In genomic region chr4:115537387-115537786, GRCh38 we compare ENCODE assay signal across 13 cellular contexts.
DNase-seq lines count a peak whose midpoint lies in the region; ATAC-seq, FAIRE-seq and TF ChIP-seq lines count a peak whose summit lies in the region.
"Had no signal": no experiment of that assay in that cellular context is flagged by ENCODE, and none has a peak within 500 bp of the region (broad histone marks: within the 10 kb centered on the region; RNA-seq: fewer than 3 reads in every experiment).

No MANE protein-coding gene starts in this region.

- no peak for ATAC-seq in HG03565 (IDR thresholded peaks at IDR 0.05; ENCODE audit: unreplicated experiment)

- no peak overlapping the region for H3K4me3 ChIP-seq in GM23248
- no peak overlapping the region for H3K4me3 ChIP-seq in ascending aorta
- H3K4me3 ChIP-seq in prostate gland = no peak overlapping the region
- H3K4me3 ChIP-seq: spleen had no signal

- intact Hi-C loops in ascending aorta (cut with DNase I) = loop anchor here (5.0 to 10.0 kb wide), 3 partner anchors 303 to 755 kb away; no protein-coding TSS in a partner anchor
- intact Hi-C loops in prostate gland (cut with DNase I) = loop anchor here (5.0 kb wide), 1 partner anchor 445 kb away; no protein-coding TSS in a partner anchor

- H3K9me3 ChIP-seq in GM23248 (ENCODE audit: low read depth) (no peaks in the 10 kb centered on the region), ascending aorta (no peaks in the 10 kb centered on the region), prostate gland (no peaks in the 10 kb centered on the region)
- H3K9me3 ChIP-seq: spleen had no signal

- FAIRE-seq in islet of Langerhans (lab: Jason Lieb, UNC) = peak; percentile 55

- no peak for TF ChIP-seq POLR2A in prostate gland (IDR thresholded peaks at IDR 0.05)

- no peaks in the 10 kb centered on the region for H3K79me2 ChIP-seq in GM23248 (ENCODE audit: insufficient read depth)

- H3K36me3 ChIP-seq in GM23248 (ENCODE audit: low read depth) = no peaks in the 10 kb centered on the region
- no peaks in the 10 kb centered on the region for H3K36me3 ChIP-seq in ascending aorta
- H3K36me3 ChIP-seq in prostate gland = no peaks in the 10 kb centered on the region
- H3K36me3 ChIP-seq: spleen had no signal

- H3K4me1 ChIP-seq in GM23248 (ENCODE audit: insufficient read depth) = no peaks in the 10 kb centered on the region
- H3K4me1 ChIP-seq in ascending aorta = no peaks in the 10 kb centered on the region
- H3K4me1 ChIP-seq in prostate gland (replicated peaks) = no peaks in the 10 kb centered on the region
- H3K4me1 ChIP-seq: spleen had no signal

- no peaks in the 10 kb centered on the region for H4K20me1 ChIP-seq in GM23248 (ENCODE audit: insufficient read depth)

- 5 to 9% methylated on average over 2 of the region's 2 CpGs for WGBS in GM23248 (ENCODE audit: low coverage in 1 of 2, low lambda C conversion rate in 2 of 2, missing lambda C conversion rate in 2 of 2), 2 experiments
- 64% methylated on average over 2 of the region's 2 CpGs for WGBS in prostate gland

- no peak overlapping the region for H2AFZ ChIP-seq in GM23248

- in situ Hi-C loops in GM23248 (cut with MboI) = loop anchor here (25.0 kb wide), 1 partner anchor 425 kb away; the partner anchor contains the start of gene NDST4

- DNase-seq in AML-193 (lab: John Stamatoyannopoulos, UW) = peak; percentile 30 to 46
- peak; percentile 46 for DNase-seq in GM23248
- peak; percentile 45 for DNase-seq in RKO (ENCODE audit: low spot score)
- no peak for DNase-seq in SHP77 (lab: John Stamatoyannopoulos, UW)
- no peak for DNase-seq in ascending aorta (ENCODE audit: low spot score in 2 of 2)
- DNase-seq in prostate gland (ENCODE audit: low spot score) = no peak
- DNase-seq: activated CD4-positive, alpha-beta T cell treated with anti-CD3 and anti-CD28 coated beads for 48 hours; cortex of kidney; head of caudate nucleus; Right ventricle myocardium superior; spleen had no signal

- no peaks in the 10 kb centered on the region for H3K9me2 ChIP-seq in GM23248 (ENCODE audit: insufficient read depth)

- no peaks in the 10 kb centered on the region for H3K27me3 ChIP-seq in GM23248 (replicated peaks; ENCODE audit: insufficient read depth)
- H3K27me3 ChIP-seq in ascending aorta = no peaks in the 10 kb centered on the region
- H3K27me3 ChIP-seq in prostate gland (replicated peaks; ENCODE audit: insufficient read depth) = no peaks in the 10 kb centered on the region
- H3K27me3 ChIP-seq: spleen had no signal

- H3F3A ChIP-seq in GM23248 (ENCODE audit: insufficient read depth) = no peaks in the 10 kb centered on the region

- no peak overlapping the region for H3K4me2 ChIP-seq in GM23248 (ENCODE audit: unreplicated experiment)

- no peak overlapping the region for H3K9ac ChIP-seq in GM23248

- H3K27ac ChIP-seq in GM23248 = no peak overlapping the region
- no peak overlapping the region for H3K27ac ChIP-seq in ascending aorta
- no peak overlapping the region for H3K27ac ChIP-seq in prostate gland
- H3K27ac ChIP-seq: spleen had no signal

- TF ChIP-seq CTCF in ascending aorta (IDR thresholded peaks at IDR 0.05) (peak in 1 of 3 experiments; percentile 5), prostate gland (IDR thresholded peaks at IDR 0.05) (no peak)

Comparison
In these comparisons a context has a peak if more than half of its experiments do, and no peak if none do; other contexts are left out.
1. DNase-seq: peak in AML-193 (2 of 2), GM23248 (single experiment) and RKO (single experiment); none in SHP77 (0 of 2), ascending aorta (0 of 2) and prostate gland (single experiment).